8 cellular contexts compared by ENCODE assay signal in the genomic region with DNA sequence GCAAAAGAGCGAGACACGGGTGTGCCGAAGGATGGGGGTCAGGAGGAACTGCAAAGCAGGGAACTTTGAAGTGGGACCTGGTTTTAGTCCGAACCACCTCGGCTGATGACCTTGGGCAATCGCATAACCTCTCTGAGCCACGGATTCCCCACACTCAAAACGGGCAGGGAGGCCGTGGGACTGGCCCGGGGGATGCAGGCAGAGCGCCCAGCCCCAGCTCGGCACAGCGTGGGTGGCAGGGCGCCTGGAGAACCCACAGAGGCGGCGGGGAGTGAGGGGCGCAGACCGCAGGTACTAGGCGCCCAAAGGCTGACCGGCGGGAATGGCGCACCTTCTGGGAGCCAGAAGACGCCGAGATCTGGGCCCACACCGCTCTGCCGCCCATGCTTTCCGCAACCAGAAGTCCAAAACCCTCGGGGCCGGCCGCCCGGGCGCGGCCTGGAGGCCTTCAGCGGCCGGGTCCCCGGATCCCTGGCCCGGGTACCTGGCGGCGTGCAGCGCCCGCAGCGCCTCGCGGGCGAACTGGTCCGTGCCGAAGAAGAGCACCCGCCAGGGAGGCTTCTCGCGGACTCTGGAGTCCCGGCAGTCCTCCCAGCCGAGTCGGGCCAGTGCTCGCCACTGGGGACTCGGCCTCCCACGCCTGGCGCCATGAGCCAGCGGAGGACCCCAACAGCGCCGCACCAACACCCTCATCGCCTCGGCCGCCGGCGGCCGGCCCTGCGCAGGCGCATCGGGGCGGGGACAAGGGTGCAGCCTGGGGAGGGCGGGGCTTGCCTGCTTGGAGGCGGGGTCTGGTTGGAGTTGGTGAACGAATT. TPM values are rescaled to one million over a fixed set of nuclear protein-coding genes. Genes with fewer than 3 reads are reported as not detected.
DNase-seq lines count a peak whose midpoint lies in the region; ATAC-seq and TF ChIP-seq lines count a peak whose summit lies in the region.

A gene (minus strand): TSS at position 719 of the 815 bp plus-strand sequence. CDS start 26 bp downstream, at position 693.

- H3K27ac ChIP-seq in DOHH2 (ENCODE audit: low read depth, low read length) (no peak within 1 kb of the TSS), testis (peak within 1 kb of the TSS; percentile 6 to 63)

- peaks cover 7 to 12% of the 10 kb centered on the region in 2 donors for H3K36me3 Mint-ChIP-seq in activated naive CD4-positive, alpha-beta T cell treated with anti-CD3 and anti-CD28 coated beads, Interleukin-2, amount 50 U/mL, for 72 hours
- H3K36me3 Mint-ChIP-seq in glutamatergic neuron (ENCODE audit: unreplicated experiment) (no peaks in the 10 kb centered on the region), osteocyte (ENCODE audit: unreplicated experiment) (peaks cover 16% of the 10 kb centered on the region)

- peak within 1 kb of the TSS; percentile 91 for H2AFZ ChIP-seq in Loucy (ENCODE audit: low read length)

- H3K27me3 Mint-ChIP-seq in glutamatergic neuron (ENCODE audit: unreplicated experiment) (peaks cover 5% of the 10 kb centered on the region), osteocyte (ENCODE audit: unreplicated experiment) (peaks cover 5% of the 10 kb centered on the region)

- H3K4me1 ChIP-seq in DOHH2 (ENCODE audit: control insufficient read depth, low read length) (peaks cover 30% of the 10 kb centered on the region), Loucy (ENCODE audit: insufficient read depth, low read length, poor library complexity, severe bottlenecking) (peaks cover 20% of the 10 kb centered on the region), testis (peaks cover 4% of the 10 kb centered on the region)

- H3K4me1 Mint-ChIP-seq in glutamatergic neuron (ENCODE audit: low read depth, unreplicated experiment) (peaks cover 8% of the 10 kb centered on the region), osteocyte (ENCODE audit: unreplicated experiment) (peaks cover 19% of the 10 kb centered on the region)

- peak within 1 kb of the TSS; percentile 76 to 94 for H3K27ac Mint-ChIP-seq in activated naive CD4-positive, alpha-beta T cell treated with anti-CD3 and anti-CD28 coated beads, Interleukin-2, amount 50 U/mL, for 72 hours
- H3K27ac Mint-ChIP-seq in glutamatergic neuron (ENCODE audit: unreplicated experiment) = peak within 1 kb of the TSS; percentile 22
- peak within 1 kb of the TSS; percentile 8 for H3K27ac Mint-ChIP-seq in osteocyte (ENCODE audit: unreplicated experiment)

- intact Hi-C loops in testis (cut with DNase I; ENCODE audit: low total_unique reads) = no loop called here

- TF ChIP-seq CTCF in DOHH2 (IDR thresholded peaks at IDR 0.05; ENCODE audit: low read depth, low read length, poor library complexity, severe bottlenecking) (peak; percentile 27), Loucy (conservative IDR thresholded peaks at IDR 0.05; ENCODE audit: low read length) (peak; percentile 17; the same call in 1 of the 2 replicates), glutamatergic neuron (IDR thresholded peaks at IDR 0.05; ENCODE audit: partially characterized antibody, unreplicated experiment) (no peak), osteocyte (IDR thresholded peaks at IDR 0.05) (peak; percentile 21), testis (IDR thresholded peaks at IDR 0.05) (no peak)

- peak within 1 kb of the TSS; percentile 82 for H3K9ac ChIP-seq in Loucy (ENCODE audit: low read depth, low read length, poor library complexity, severe bottlenecking)

- DNase-seq in SKM-1 treated with dmso at 0.1 percent for 144 hours (lab: John Stamatoyannopoulos, UW; ENCODE audit: unreplicated experiment) (peak; percentile 71), glutamatergic neuron (peak; percentile 97), osteocyte (ENCODE audit: extremely low spot score, unreplicated experiment) (peak; percentile 95), testis (peak; percentile 95)
- peak; percentile 86 to 96 for DNase-seq in activated naive CD4-positive, alpha-beta T cell treated with anti-CD3 and anti-CD28 coated beads, Interleukin-2, amount 50 U/mL, for 72 hours (ENCODE audit: low spot score in 2 of 2)

- peak; percentile 68 for TF ChIP-seq POLR2A in testis (IDR thresholded peaks at IDR 0.05)

- H3K79me2 ChIP-seq in DOHH2 (ENCODE audit: control insufficient read depth, low read length) (peaks cover 20% of the 10 kb centered on the region), Loucy (ENCODE audit: insufficient read depth, low read length) (peaks cover 20% of the 10 kb centered on the region)

- 0 to 1% methylated on average over 31 to 68 of the region's 73 CpGs for WGBS in testis, 2 donors

- H4K20me1 ChIP-seq in DOHH2 (ENCODE audit: control insufficient read depth, insufficient read depth, low read depth, low read length) = no peaks in the 10 kb centered on the region
- no peaks in the 10 kb centered on the region for H4K20me1 ChIP-seq in Loucy (ENCODE audit: insufficient read depth, low read length, poor library complexity, severe bottlenecking)

- H3K4me3 ChIP-seq in DOHH2 (ENCODE audit: low read length) (peak within 1 kb of the TSS; percentile 93), Loucy (ENCODE audit: low read length, poor library complexity, severe bottlenecking) (peak within 1 kb of the TSS; percentile 86), testis (peak within 1 kb of the TSS; percentile 90 to 96)

- H3K9me3 ChIP-seq in DOHH2 (ENCODE audit: control insufficient read depth, insufficient read depth, low read length) (no peaks in the 10 kb centered on the region), Loucy (ENCODE audit: insufficient read depth, low read depth, low read length) (no peaks in the 10 kb centered on the region), testis (no peaks in the 10 kb centered on the region)

- ATAC-seq in GM21717 (IDR thresholded peaks at IDR 0.05; ENCODE audit: unreplicated experiment) = peak; percentile 56
- ATAC-seq in activated naive CD4-positive, alpha-beta T cell treated with anti-CD3 and anti-CD28 coated beads, Interleukin-2, amount 50 U/mL, for 72 hours = peak; percentile 92 to 95

- H3K4me2 ChIP-seq in DOHH2 (ENCODE audit: low read length) (peak within 1 kb of the TSS; percentile 90), Loucy (ENCODE audit: low read depth, low read length, poor library complexity, severe bottlenecking) (peak within 1 kb of the TSS; percentile 81)

- no peaks in the 10 kb centered on the region for H3K9me3 Mint-ChIP-seq in activated naive CD4-positive, alpha-beta T cell treated with anti-CD3 and anti-CD28 coated beads, Interleukin-2, amount 50 U/mL, for 72 hours
- H3K9me3 Mint-ChIP-seq in glutamatergic neuron (ENCODE audit: unreplicated experiment) (no peaks in the 10 kb centered on the region), osteocyte (ENCODE audit: unreplicated experiment) (no peaks in the 10 kb centered on the region)

- no peaks in the 10 kb centered on the region for H3F3A ChIP-seq in DOHH2 (ENCODE audit: control insufficient read depth, insufficient read depth)
- peaks cover 4% of the 10 kb centered on the region; the same call in 1 of the 2 replicates for H3F3A ChIP-seq in Loucy (ENCODE audit: low read depth)

- H3K36me3 ChIP-seq in DOHH2 (ENCODE audit: control insufficient read depth, low read length) (peaks cover 26% of the 10 kb centered on the region), Loucy (ENCODE audit: insufficient read depth, low read length) (no peaks in the 10 kb centered on the region), testis (ENCODE audit: low read depth, missing control alignments) (no peaks in the 10 kb centered on the region)

- H3K27me3 ChIP-seq in DOHH2 (ENCODE audit: control insufficient read depth, low read length) = peaks cover 17% of the 10 kb centered on the region
- no peaks in the 10 kb centered on the region for H3K27me3 ChIP-seq in Loucy (ENCODE audit: insufficient read depth, low read length, poor library complexity, severe bottlenecking)
- H3K27me3 ChIP-seq in testis = no peaks in the 10 kb centered on the region

- no peaks in the 10 kb centered on the region for H3K9me2 ChIP-seq in DOHH2 (replicated peaks; ENCODE audit: control insufficient read depth, low read length)
- no peaks in the 10 kb centered on the region for H3K9me2 ChIP-seq in Loucy (replicated peaks; ENCODE audit: low read depth, low read length)

- peak within 1 kb of the TSS; percentile 92 for H3K4me3 Mint-ChIP-seq in glutamatergic neuron (ENCODE audit: unreplicated experiment)
- H3K4me3 Mint-ChIP-seq in osteocyte (ENCODE audit: unreplicated experiment) = peak within 1 kb of the TSS; percentile 78

RNA-seq across cellular contexts. Expression of the gene that starts here (rescaled TPM):
- total RNA-seq in activated naive CD4-positive, alpha-beta T cell treated with anti-CD3 and anti-CD28 coated beads, Interleukin-2, amount 50 U/mL, for 72 hours = 10 to 100 TPM; 15.7 to 17.3 TPM
- total RNA-seq in glutamatergic neuron (ENCODE audit: unreplicated experiment) (12.6 TPM), osteocyte (16.3 and 16.9 TPM in 2 replicates), testis (10 to 100 TPM; 33.9 to 34.4 TPM)
- 12.1 TPM for polyA plus RNA-seq in testis (ENCODE audit: insufficient read depth, low read depth, low replicate concordance)

Comparison
In these comparisons a context has a peak if more than half of its experiments do, and no peak if none do; other contexts are left out.
1. CTCF ChIP-seq: peak in DOHH2 (single experiment), Loucy (single experiment) and osteocyte (single experiment); none in glutamatergic neuron (single experiment) and testis (0 of 3).
2. H3K27ac Mint-ChIP-seq: peak in every context shown above with its lines; median percentile 85 in activated naive CD4-positive, alpha-beta T cell treated with anti-CD3 and anti-CD28 coated beads, Interleukin-2, amount 50 U/mL, for 72 hours; 22 in glutamatergic neuron; 8 in osteocyte.
3. Peak in every context shown above with its lines, with median percentiles within 50 percentile points of each other: H3K4me3 ChIP-seq and DNase-seq.